In genomic region chr11:67607507-67607906, GRCh38 we compare ENCODE assay signal across 10 cellular contexts. TPM values are rescaled to one million over a fixed set of nuclear protein-coding genes. Genes with fewer than 3 reads are reported as not detected.
DNase-seq lines count a peak whose midpoint lies in the region; ATAC-seq and TF ChIP-seq lines count a peak whose summit lies in the region.
"Had no signal": no experiment of that assay in that cellular context is flagged by ENCODE, and none has a peak within 500 bp of the region (broad histone marks: within the 10 kb centered on the region; RNA-seq: fewer than 3 reads in every experiment).

No MANE protein-coding gene starts in this region.

- H3K4me1 Mint-ChIP-seq in WTC11: peaks cover 24% of the 10 kb centered on the region

- CTCF ChIA-PET in WTC11 (lab: Charles Lee): interaction anchor here (0.8 to 1.1 kb wide), 2 partner anchors 22 to 256 kb away, joined by 3 to 6 read pairs; partner anchors contain the start of gene NUDT8

- no peak for DNase-seq in H7
- DNase-seq in WTC11 (ENCODE audit: low spot score): no peak
- DNase-seq in hepatocyte (ENCODE audit: low spot score): no peak
- DNase-seq in kidney tubule cell (ENCODE audit: low spot score): no peak
- DNase-seq in hypothalamus (lab: John Stamatoyannopoulos, UW): no peak

- H3K4me3 Mint-ChIP-seq in WTC11: peak overlapping the region; percentile 94

- H3K27me3 ChIP-seq in H7 (ENCODE audit: control insufficient read depth, insufficient read depth, low read length) (peaks cover 1% of the 10 kb centered on the region; the same call in 1 of the 2 replicates), hepatocyte (no peaks in the 10 kb centered on the region), skeletal muscle satellite cell (ENCODE audit: control insufficient read depth, insufficient read depth, low read length) (peaks cover 6% of the 10 kb centered on the region)

- peak overlapping the region; percentile 93 for H3K9ac ChIP-seq in skeletal muscle satellite cell (ENCODE audit: low read depth, low read length)

- POLR2A ChIA-PET in WTC11 (lab: Charles Lee): no interaction called here

- ATAC-seq in WTC11: no peak
- no peak for ATAC-seq in GM19397 (IDR thresholded peaks at IDR 0.05; ENCODE audit: unreplicated experiment)
- ATAC-seq in GM19023 (IDR thresholded peaks at IDR 0.05; ENCODE audit: unreplicated experiment): no peak

- H3K9me3 ChIP-seq in hepatocyte (ENCODE audit: low read depth) (no peaks in the 10 kb centered on the region), skeletal muscle satellite cell (replicated peaks; ENCODE audit: low read length) (no peaks in the 10 kb centered on the region)

- no peak overlapping the region for H3K27ac ChIP-seq in hepatocyte

- H3K4me3 ChIP-seq in H7 (ENCODE audit: insufficient read depth, low read depth, low read length): peak overlapping the region; percentile 89
- peak overlapping the region; percentile 79 for H3K4me3 ChIP-seq in hepatocyte
- peak overlapping the region; percentile 87 for H3K4me3 ChIP-seq in skeletal muscle satellite cell (ENCODE audit: low read length)

- 63% methylated on average over 9 of the region's 9 CpGs for WGBS in hepatocyte (ENCODE audit: low lambda C conversion rate, missing lambda C conversion rate)

- H3K27me3 Mint-ChIP-seq in WTC11 (ENCODE audit: low read depth): peaks cover 11% of the 10 kb centered on the region

- no peak overlapping the region for H2AFZ ChIP-seq in hepatocyte

- peaks cover 18% of the 10 kb centered on the region for H3K79me2 ChIP-seq in hepatocyte

- peak overlapping the region; percentile 93 for H3K4me2 ChIP-seq in hepatocyte
- peak overlapping the region; percentile 90 for H3K4me2 ChIP-seq in skeletal muscle satellite cell (ENCODE audit: low read length)

- no peaks in the 10 kb centered on the region for H3K9me2 ChIP-seq in hepatocyte (replicated peaks; ENCODE audit: insufficient read depth)

- no peak overlapping the region for H3K27ac Mint-ChIP-seq in WTC11

- no peaks in the 10 kb centered on the region for H4K20me1 ChIP-seq in hepatocyte (ENCODE audit: insufficient read depth, poor library complexity, severe bottlenecking)

- peaks cover 15% of the 10 kb centered on the region for H3K4me1 ChIP-seq in hepatocyte (ENCODE audit: insufficient read depth)
- H3K4me1 ChIP-seq in skeletal muscle satellite cell (ENCODE audit: control insufficient read depth, insufficient read depth, low read length): peaks cover 10% of the 10 kb centered on the region

- TF ChIP-seq CTCF in WTC11 (IDR thresholded peaks at IDR 0.05): no peak
- no peak for TF ChIP-seq CTCF in hepatocyte (IDR thresholded peaks at IDR 0.05; ENCODE audit: poor library complexity)

- H3K36me3 Mint-ChIP-seq in WTC11: peaks cover 21% of the 10 kb centered on the region

- peaks cover 7% of the 10 kb centered on the region for H3K9me3 Mint-ChIP-seq in WTC11

- H3K36me3 ChIP-seq in H7 (replicated peaks; ENCODE audit: control insufficient read depth, insufficient read depth, low read length) (peaks cover 16% of the 10 kb centered on the region), hepatocyte (replicated peaks; ENCODE audit: insufficient read depth, low read depth) (no peaks in the 10 kb centered on the region), skeletal muscle satellite cell (ENCODE audit: insufficient read depth, low read length) (peaks cover 20% of the 10 kb centered on the region)

TF ChIP-seq in WTC11, 78 proteins besides CTCF, POLR2A, EP300 and RAD21 (continues in another document):
- TF ChIP-seq RORB (CRISPR knock-in tag; IDR thresholded peaks at IDR 0.05) (no peak), ATF1 (CRISPR knock-in tag; IDR thresholded peaks at IDR 0.05) (no peak), ZNF416 (CRISPR knock-in tag; IDR thresholded peaks at IDR 0.05) (no peak), AFF4 (CRISPR knock-in tag; IDR thresholded peaks at IDR 0.05; ENCODE audit: borderline replicate concordance) (no peak), STAT6 (CRISPR knock-in tag; conservative IDR thresholded peaks at IDR 0.05; ENCODE audit: low read depth) (no peak), CREM (CRISPR knock-in tag; IDR thresholded peaks at IDR 0.05) (no peak), ZSCAN18 (CRISPR knock-in tag; IDR thresholded peaks at IDR 0.05) (no peak)

RNA-seq across cellular contexts. Expression of gene NDUFV1, which starts 0.8 kb away (rescaled TPM):
- 302 and 350 TPM in 2 replicates for total RNA-seq in H7 (2014; rRNA removed; shearing (Covaris generic))
- total RNA-seq in WTC11 (2021) (201 to 231 TPM (median 213 TPM) in 3 replicates), hepatocyte (163 and 194 TPM in 2 replicates)
- 226 and 239 TPM in 2 replicates for polyA plus RNA-seq in hepatocyte
- 205 and 215 TPM in 2 replicates for total RNA-seq in skeletal muscle satellite cell (2012; rRNA removed)

RNA-seq across cellular contexts. Expression of gene NUDT8, which starts 22.2 kb away (rescaled TPM):
- total RNA-seq in H7 (2014; rRNA removed; shearing (Covaris generic)): 8.1 and 8.7 TPM in 2 replicates
- 7.6 to 8.3 TPM (median 7.8 TPM) in 3 replicates for total RNA-seq in WTC11 (2021)
- 12.9 and 13.6 TPM in 2 replicates for total RNA-seq in hepatocyte
- polyA plus RNA-seq in hepatocyte: 28.7 and 29.2 TPM in 2 replicates
- 2.5 and 8.7 TPM in 2 replicates for total RNA-seq in skeletal muscle satellite cell (2012; rRNA removed)

RNA-seq across cellular contexts. Expression of gene GSTP1, which starts 23.9 kb away (rescaled TPM):
- 2,691 and 2,979 TPM in 2 replicates for total RNA-seq in H7 (2014; rRNA removed; shearing (Covaris generic))
- 1,404 to 1,452 TPM (median 1,412 TPM) in 3 replicates for total RNA-seq in WTC11 (2021)
- 943 and 1,040 TPM in 2 replicates for total RNA-seq in hepatocyte
- polyA plus RNA-seq in hepatocyte: 1,974 and 1,982 TPM in 2 replicates
- 604 and 708 TPM in 2 replicates for total RNA-seq in skeletal muscle satellite cell (2012; rRNA removed)

RNA-seq across cellular contexts. Expression of gene TBX10, which starts 32.1 kb away (rescaled TPM):
- total RNA-seq in H7 (2014; rRNA removed; shearing (Covaris generic)): 0.07 TPM in 1 of 2 replicates, not detected in the other
- total RNA-seq in WTC11 (2021): 0.21 TPM in 1 of 3 replicates, not detected in the others
- 0.70 TPM in 1 of 2 replicates, not detected in the other for total RNA-seq in hepatocyte
- 0.34 TPM in 1 of 2 replicates, not detected in the other for polyA plus RNA-seq in hepatocyte
- not detected in 2 replicates for total RNA-seq in skeletal muscle satellite cell (2012; rRNA removed)
- total RNA-seq: pulmonary artery endothelial cell; T-helper 2 cell treated with Interferon-gamma antibody and Interleukin-4, amounts not matched to agents 100 ng/mL and 5 ng/mL, for 36 hours had no signal

RNA-seq across cellular contexts. Expression of gene ACY3, which starts 43.0 kb away (rescaled TPM):
- not detected in 2 replicates for total RNA-seq in H7 (2014; rRNA removed; shearing (Covaris generic))
- total RNA-seq in WTC11 (2021) (0.27 TPM in 1 of 3 replicates, not detected in the others), hepatocyte (9.5 and 15.4 TPM in 2 replicates)
- polyA plus RNA-seq in hepatocyte: 18.7 and 20.9 TPM in 2 replicates
- total RNA-seq in skeletal muscle satellite cell (2012; rRNA removed): not detected in 2 replicates
- total RNA-seq: pulmonary artery endothelial cell had no signal
